Comparison of ENCODE assay signal across 30 cellular contexts in genomic region chr20:2480381-2480780, GRCh38. TPM values are rescaled to one million over a fixed set of nuclear protein-coding genes. Genes with fewer than 3 reads are reported as not detected.
"Had no signal": no experiment of that assay in that cellular context is flagged by ENCODE, and none has a peak within 500 bp of the region (broad histone marks: within the 10 kb centered on the region; RNA-seq: fewer than 3 reads in every experiment).

No MANE protein-coding gene starts in this region.

- H3K36me3 ChIP-seq: uterus had no signal

- H3K27me3 ChIP-seq: stomach, suprapubic skin, testis, thyroid gland, tibial artery, tibial nerve, transverse colon, upper lobe of left lung, upper lobe of right lung, uterus, vagina had no signal

- FAIRE-seq: urothelium cell line had no signal

- ATAC-seq: stimulated activated effector memory CD8-positive, alpha-beta T cell treated with anti-CD3 and anti-CD28 coated beads, Interleukin-12 subunit alpha, Interleukin-12 subunit beta, amount 100 ng/mL, for 72 hours; stimulated activated memory B cell treated with anti-CD40 and anti-IgM and Interleukin-4, amounts not matched to agents 10 μg/mL and 1 μg/mL and 100 μg/mL, for 72 hours; stimulated activated naive B cell treated with anti-CD40 and anti-IgM and Interleukin-4, amounts not matched to agents 10 μg/mL and 1 μg/mL and 100 μg/mL, for 72 hours; stimulated activated naive CD8-positive, alpha-beta T cell treated with anti-CD3 and anti-CD28 coated beads, Interleukin-15, amount 100 ng/mL, for 72 hours; stimulated activated naive CD8-positive, alpha-beta T cell treated with anti-CD3 and anti-CD28 coated beads, Interleukin-15, Interleukin-2, amounts not matched to agents 100 U/mL and 50 U/mL, for 24 hours; upper lobe of right lung had no signal

- H3K4me3 ChIP-seq: stomach, suprapubic skin, testis, thoracic aorta, thyroid gland, tibial artery, tibial nerve, transverse colon, upper lobe of left lung, upper lobe of right lung, uterus, vagina had no signal

- H3K4me1 Mint-ChIP-seq: stimulated activated effector memory CD8-positive, alpha-beta T cell treated with anti-CD3 and anti-CD28 coated beads, Interleukin-12 subunit alpha, Interleukin-12 subunit beta, amount 100 ng/mL, for 72 hours; stimulated activated memory B cell treated with anti-CD40 and anti-IgM and Interleukin-4, amounts not matched to agents 10 μg/mL and 1 μg/mL and 100 μg/mL, for 72 hours; stimulated activated naive B cell treated with anti-CD40 and anti-IgM and Interleukin-4, amounts not matched to agents 10 μg/mL and 1 μg/mL and 100 μg/mL, for 72 hours; stimulated activated naive CD8-positive, alpha-beta T cell treated with anti-CD3 and anti-CD28 coated beads, Interleukin-15, amount 100 ng/mL, for 72 hours had no signal

- H3K27ac ChIP-seq: stomach, suprapubic skin, testis, thoracic aorta, thyroid gland, tibial artery, tibial nerve, transverse colon, upper lobe of left lung, upper lobe of right lung, uterus, vagina had no signal

- H3K27me3 Mint-ChIP-seq: stimulated activated memory B cell treated with anti-CD40 and anti-IgM and Interleukin-4, amounts not matched to agents 10 μg/mL and 1 μg/mL and 100 μg/mL, for 72 hours; stimulated activated naive B cell treated with anti-CD40 and anti-IgM and Interleukin-4, amounts not matched to agents 10 μg/mL and 1 μg/mL and 100 μg/mL, for 72 hours; stimulated activated naive CD8-positive, alpha-beta T cell treated with anti-CD3 and anti-CD28 coated beads, Interleukin-15, amount 100 ng/mL, for 72 hours; stimulated activated naive CD8-positive, alpha-beta T cell treated with anti-CD3 and anti-CD28 coated beads, Interleukin-15, Interleukin-2, amounts not matched to agents 100 ng/mL and 50 ng/mL, for 24 hours; type B pancreatic cell had no signal

- H3K4me1 ChIP-seq: suprapubic skin, testis, thyroid gland, tibial artery, tibial nerve, transverse colon, upper lobe of left lung, upper lobe of right lung, uterus, vagina had no signal

- H3K4me3 Mint-ChIP-seq: stimulated activated effector memory CD8-positive, alpha-beta T cell treated with anti-CD3 and anti-CD28 coated beads, Interleukin-12 subunit alpha, Interleukin-12 subunit beta, amount 100 ng/mL, for 72 hours; stimulated activated memory B cell treated with anti-CD40 and anti-IgM and Interleukin-4, amounts not matched to agents 10 μg/mL and 1 μg/mL and 100 μg/mL, for 72 hours; stimulated activated naive B cell treated with anti-CD40 and anti-IgM and Interleukin-4, amounts not matched to agents 10 μg/mL and 1 μg/mL and 100 μg/mL, for 72 hours; stimulated activated naive CD8-positive, alpha-beta T cell treated with anti-CD3 and anti-CD28 coated beads, Interleukin-15, amount 100 ng/mL, for 72 hours; stimulated activated naive CD8-positive, alpha-beta T cell treated with anti-CD3 and anti-CD28 coated beads, Interleukin-15, Interleukin-2, amounts not matched to agents 100 ng/mL and 50 ng/mL, for 24 hours; type B pancreatic cell had no signal

- H3K9me3 Mint-ChIP-seq: type B pancreatic cell had no signal

- H3K9me3 ChIP-seq: testis, thoracic aorta, thyroid gland, tibial artery, tibial nerve, transverse colon, upper lobe of left lung, upper lobe of right lung, uterus, vagina had no signal

- H3K27ac Mint-ChIP-seq: stimulated activated effector memory CD8-positive, alpha-beta T cell treated with anti-CD3 and anti-CD28 coated beads, Interleukin-12 subunit alpha, Interleukin-12 subunit beta, amount 100 ng/mL, for 72 hours; stimulated activated memory B cell treated with anti-CD40 and anti-IgM and Interleukin-4, amounts not matched to agents 10 μg/mL and 1 μg/mL and 100 μg/mL, for 72 hours; stimulated activated naive B cell treated with anti-CD40 and anti-IgM and Interleukin-4, amounts not matched to agents 10 μg/mL and 1 μg/mL and 100 μg/mL, for 72 hours; stimulated activated naive CD8-positive, alpha-beta T cell treated with anti-CD3 and anti-CD28 coated beads, Interleukin-15, amount 100 ng/mL, for 72 hours; stimulated activated naive CD8-positive, alpha-beta T cell treated with anti-CD3 and anti-CD28 coated beads, Interleukin-15, Interleukin-2, amounts not matched to agents 100 ng/mL and 50 ng/mL, for 24 hours; type B pancreatic cell had no signal

- DNase-seq: stimulated activated CD4-positive, alpha-beta T cell treated with anti-CD3 and anti-CD28 coated beads, Interleukin-2, amount 100 ng/mL, for 48 hours; stimulated activated CD4-positive, alpha-beta T cell treated with anti-CD3 and anti-CD28 coated beads, Interleukin-4, amount 100 ng/mL, for 1 hour; stimulated activated CD4-positive, alpha-beta T cell treated with anti-CD3 and anti-CD28 coated beads, Interleukin-4, amount 100 ng/mL, for 24 hours; stimulated activated CD4-positive, alpha-beta T cell treated with anti-CD3 and anti-CD28 coated beads, Interleukin-4, amount 100 ng/mL, for 4 hours; stimulated activated CD8-positive, alpha-beta memory T cell treated with anti-CD3 and anti-CD28 coated beads, Interleukin-4, amount 100 ng/mL, for 48 hours; stimulated activated naive B cell treated with anti-CD40 and anti-IgM and Interleukin-4, amounts not matched to agents 10 μg/mL and 1 μg/mL and 100 μg/mL, for 72 hours; stimulated activated naive CD4-positive, alpha-beta T cell; stimulated activated naive CD4-positive, alpha-beta T cell treated with Interleukin-2 at 50 U/mL for 16 hours; stimulated activated naive CD8-positive, alpha-beta T cell treated with anti-CD3 and anti-CD28 coated beads, Interleukin-15, amount 100 ng/mL, for 72 hours; stimulated activated naive CD8-positive, alpha-beta T cell treated with anti-CD3 and anti-CD28 coated beads, Interleukin-15, Interleukin-2, amounts not matched to agents 100 U/mL and 50 U/mL, for 24 hours; stomach; substantia nigra; testis; thyroid gland; tibial artery; transverse colon; trophoblast cell; upper lobe of left lung; upper lobe of right lung; uterus had no signal

RNA-seq across cellular contexts. Expression of gene TMC2, which starts 56.0 kb away (rescaled TPM):
- total RNA-seq: stomach, suprapubic skin, thoracic aorta, transverse colon, ureter, uterus, vagina had no signal
